In genomic region chr6:7591770-7592169, GRCh38 we compare ENCODE assay signal across 1 cellular context.
TF ChIP-seq lines count a peak whose summit lies in the region.

No MANE protein-coding gene starts in this region.

TF ChIP-seq in K562, 482 proteins besides CTCF, POLR2A, EP300 and RAD21 (continued from another document):
- TF ChIP-seq ZBTB9 (CRISPR knock-in tag; IDR thresholded peaks at IDR 0.05) (no peak), ZNF3 (CRISPR knock-in tag; IDR thresholded peaks at IDR 0.05) (no peak), HMBOX1 (IDR thresholded peaks at IDR 0.05) (peak; percentile 94), HNRNPH1 (optimal IDR thresholded peaks at IDR 0.05; ENCODE audit: low read depth, low read length) (no peak), PCBP2 (IDR thresholded peaks at IDR 0.05; ENCODE audit: low read depth, low read length, poor library complexity, severe bottlenecking) (no peak)
